In the genomic region with DNA sequence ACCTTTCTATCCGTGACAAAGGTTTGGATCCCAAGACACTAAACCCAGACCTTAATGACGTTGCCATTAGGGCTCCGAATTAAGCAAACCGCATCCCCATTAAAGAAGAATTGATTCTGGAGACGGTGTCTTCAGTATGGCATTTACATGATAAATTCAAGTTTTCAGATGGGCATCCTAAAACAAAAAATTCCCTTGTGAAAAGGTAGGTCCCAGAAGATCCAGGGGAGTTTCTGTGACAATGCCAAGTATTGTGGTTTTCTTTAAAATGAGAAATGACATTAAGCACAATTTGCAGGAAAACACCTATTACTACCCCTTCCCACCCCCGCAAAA, we compare ENCODE assay signal across 8 cellular contexts. TPM values are rescaled to one million over a fixed set of nuclear protein-coding genes. Genes with fewer than 3 reads are reported as not detected.
DNase-seq lines count a peak whose midpoint lies in the region; ATAC-seq and TF ChIP-seq lines count a peak whose summit lies in the region.

No MANE protein-coding gene starts in this region.

- no peaks in the 10 kb centered on the region for H3K9me2 ChIP-seq in MM.1S (replicated peaks; ENCODE audit: insufficient read depth, low read length)

- no peak for TF ChIP-seq CTCF in AG10803 (conservative IDR thresholded peaks at IDR 0.05; ENCODE audit: low read length)
- TF ChIP-seq CTCF in MM.1S (IDR thresholded peaks at IDR 0.05; ENCODE audit: low read length), result no peak
- peak in 2 of 56 donors; percentile 5 to 6 for TF ChIP-seq CTCF in dorsolateral prefrontal cortex (IDR thresholded peaks at IDR 0.05 in 54 of 56, conservative IDR thresholded peaks at IDR 0.05 in 2 of 56; ENCODE audit: low read depth in 1 of 56, partially characterized antibody in 56 of 56)
- no peak for TF ChIP-seq CTCF in natural killer cell (IDR thresholded peaks at IDR 0.05)

- H3K4me2 ChIP-seq in MM.1S (ENCODE audit: low read depth, low read length), result peak overlapping the region; percentile 95

- peaks cover 17% of the 10 kb centered on the region for H3K36me3 Mint-ChIP-seq in natural killer cell

- H3K4me1 Mint-ChIP-seq in natural killer cell, result peaks cover 49 to 54% of the 10 kb centered on the region in 2 donors

- H3K27me3 ChIP-seq in MM.1S (replicated peaks; ENCODE audit: insufficient read depth, low read length), result no peaks in the 10 kb centered on the region
- no peaks in the 10 kb centered on the region for H3K27me3 ChIP-seq in dorsolateral prefrontal cortex

- DNase-seq in AG10803 (ENCODE audit: low read depth), result no peak
- DNase-seq in MM.1S, result no peak
- no peak for DNase-seq in dorsolateral prefrontal cortex
- DNase-seq in natural killer cell, result no peak
- no peak for DNase-seq in stimulated activated CD4-positive, alpha-beta T cell treated with anti-CD3 and anti-CD28 coated beads, Interleukin-2, amount 100 ng/mL, for 48 hours
- DNase-seq in KBM-7, result no peak
- no peak for DNase-seq in effector CD8-positive, alpha-beta T cell (lab: John Stamatoyannopoulos, UW)
- no peak for DNase-seq in AML-193 (lab: John Stamatoyannopoulos, UW)

- intact Hi-C loops in dorsolateral prefrontal cortex (cut with DNase I) (loop anchor here in 1 of 2 donors (2.0 to 10.0 kb wide), 2 partner anchors 77 to 157 kb away; a partner anchor contains a TSS), natural killer cell (cut with micrococcal nuclease) (loop anchor here (1.0 to 2.0 kb wide), 4 partner anchors 23 to 77 kb away; a partner anchor contains a TSS)

- no peaks in the 10 kb centered on the region for H3K9me3 ChIP-seq in MM.1S (replicated peaks; ENCODE audit: insufficient read depth, low read length)

- H3K36me3 ChIP-seq in MM.1S (replicated peaks; ENCODE audit: insufficient read depth, low read length), result 0 out of 2 replicates have a peak, but pooled peaks cover 4% of the 10 kb centered on the region

- H3F3A ChIP-seq in MM.1S (ENCODE audit: insufficient read depth, low read length), result no peaks in the 10 kb centered on the region

- H3K4me3 Mint-ChIP-seq in natural killer cell, result peak overlapping the region; percentile 96

- H3K4me3 ChIP-seq in AG10803 (ENCODE audit: low read length) (peak overlapping the region; percentile 61), MM.1S (ENCODE audit: low read length) (peak overlapping the region; percentile 64), dorsolateral prefrontal cortex (peak overlapping the region; percentile 61 to 98 (median 87))

- no peaks in the 10 kb centered on the region for H3K9me3 Mint-ChIP-seq in natural killer cell

- H3K79me2 ChIP-seq in MM.1S (ENCODE audit: low read length), result peaks cover 39% of the 10 kb centered on the region

- peak overlapping the region; percentile 53; the same call in 1 of the 2 replicates for H3K9ac ChIP-seq in MM.1S (ENCODE audit: low read length)

- H2AFZ ChIP-seq in MM.1S (ENCODE audit: low read length), result peak overlapping the region; percentile 86

- H3K4me1 ChIP-seq in MM.1S (ENCODE audit: low read length), result 0 out of 2 replicates have a peak, but pooled peaks cover 7% of the 10 kb centered on the region

- H3K27me3 Mint-ChIP-seq in natural killer cell (ENCODE audit: low read depth in 2 of 2), result no peaks in the 10 kb centered on the region

- in situ Hi-C loops in KBM-7 (cut with MboI; ENCODE audit: low pct_unique_long_range_greater_than_20kb, low sequenced_read_pairs), result no loop called here

- peak overlapping the region; percentile 94 to 97 for H3K27ac Mint-ChIP-seq in natural killer cell

- H3K27ac ChIP-seq in MM.1S (ENCODE audit: low read length), result no peak overlapping the region
- peak overlapping the region; percentile 40 to 99 (median 92) for H3K27ac ChIP-seq in dorsolateral prefrontal cortex

- H4K20me1 ChIP-seq in MM.1S (ENCODE audit: insufficient read depth, low read length), result peaks cover 17% of the 10 kb centered on the region; the same call in 1 of the 2 replicates

- ATAC-seq in natural killer cell, result no peak

RNA-seq across cellular contexts. Expression of a gene that starts 0.7 kb away (rescaled TPM):
- total RNA-seq in dorsolateral prefrontal cortex, result 100 to 1,000 TPM; 223 to 572 (median 337) TPM
- 100 to 1,000 TPM; 227 to 240 (median 238) TPM for total RNA-seq in natural killer cell
